Comparison of ENCODE assay signal across 1 cellular context in genomic region chr13:109783815-109784589, GRCh38.
TF ChIP-seq lines count a peak whose summit lies in the region.

No MANE protein-coding gene starts in this region.

TF ChIP-seq in HepG2, 621 proteins besides CTCF, POLR2A, EP300 and RAD21 (continued from another document):
- TF ChIP-seq ELK4 (CRISPR knock-in tag; IDR thresholded peaks at IDR 0.05; ENCODE audit: borderline replicate concordance): no peak
- no peak for TF ChIP-seq CREM (IDR thresholded peaks at IDR 0.05)
- no peak for TF ChIP-seq CREM (CRISPR knock-in tag; IDR thresholded peaks at IDR 0.05)
- TF ChIP-seq SAFB2 (CRISPR knock-in tag; IDR thresholded peaks at IDR 0.05; ENCODE audit: borderline replicate concordance, low read depth): no peak
- TF ChIP-seq ZEB1 (IDR thresholded peaks at IDR 0.05; ENCODE audit: insufficient replicate concordance, low read depth): no peak
- TF ChIP-seq AHR (CRISPR knock-in tag; IDR thresholded peaks at IDR 0.05): no peak
- TF ChIP-seq ZNF230 (CRISPR knock-in tag; IDR thresholded peaks at IDR 0.05): no peak
- no peak for TF ChIP-seq ZBTB1 (CRISPR knock-in tag; IDR thresholded peaks at IDR 0.05; ENCODE audit: borderline replicate concordance)
- TF ChIP-seq HMG20A (CRISPR knock-in tag; IDR thresholded peaks at IDR 0.05; ENCODE audit: borderline replicate concordance): no peak
- no peak for TF ChIP-seq KLF11 (CRISPR knock-in tag; IDR thresholded peaks at IDR 0.05)
- no peak for TF ChIP-seq GTF3A (CRISPR knock-in tag; conservative IDR thresholded peaks at IDR 0.05)
